ENCODE assay signal across 8 cellular contexts in the genomic region with DNA sequence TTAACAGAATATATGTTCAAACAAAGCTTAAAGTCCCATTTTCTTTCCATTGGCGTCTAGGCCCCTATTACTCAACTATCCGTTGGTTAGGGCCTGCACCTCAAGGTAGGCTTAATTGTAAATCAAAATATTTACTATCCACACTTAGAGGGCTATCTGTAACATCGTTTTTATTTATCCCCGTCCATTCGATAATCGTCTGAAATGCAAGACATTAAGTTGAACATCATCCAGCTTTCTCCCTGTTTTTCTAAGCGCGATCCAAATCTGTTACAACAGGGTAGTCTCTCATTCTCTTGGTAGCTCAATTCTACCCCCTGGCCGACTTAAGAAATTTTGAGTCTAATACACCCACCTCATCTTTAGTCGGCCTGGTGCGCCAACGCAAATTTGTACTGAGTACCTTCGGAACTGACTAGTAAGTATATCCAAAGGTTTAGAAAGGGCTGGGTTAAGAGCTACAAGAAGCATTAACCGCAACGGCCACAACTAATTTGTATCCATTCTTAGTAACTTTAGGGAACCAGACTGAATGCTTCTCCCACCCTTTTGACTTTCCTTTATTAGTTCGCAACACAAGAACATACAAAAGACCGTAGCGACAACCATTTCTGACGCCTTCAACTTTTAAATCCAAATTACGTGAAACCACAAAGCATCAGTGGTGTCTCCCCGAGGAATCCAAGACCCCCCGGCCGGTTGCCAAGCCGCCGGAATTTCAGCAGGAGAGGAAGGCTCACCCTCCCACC. TPM values are rescaled to one million over a fixed set of nuclear protein-coding genes. Genes with fewer than 3 reads are reported as not detected.
A peak's percentile ranks its signal among the peaks of the same experiment; 100 is the strongest.
DNase-seq lines count a peak whose midpoint lies in the region; ATAC-seq, FAIRE-seq and TF ChIP-seq lines count a peak whose summit lies in the region.

No MANE protein-coding gene starts in this region.

- H3K36me3 ChIP-seq in HUES48 (ENCODE audit: control insufficient read depth, insufficient read depth, low read length) (no peaks in the 10 kb centered on the region), SU-DHL-6 (ENCODE audit: low read length) (no peaks in the 10 kb centered on the region), bronchial epithelial cell (ENCODE audit: control insufficient read depth, insufficient read depth, low read length) (no peaks in the 10 kb centered on the region)

- no peaks in the 10 kb centered on the region for H3K9me2 ChIP-seq in SU-DHL-6 (replicated peaks; ENCODE audit: insufficient read depth, low read length)

- TF ChIP-seq CTCF in CD14-positive monocyte (IDR thresholded peaks at IDR 0.05) (no peak), SU-DHL-6 (IDR thresholded peaks at IDR 0.05; ENCODE audit: insufficient read depth, low read length, poor library complexity, severe bottlenecking) (no peak), bronchial epithelial cell (IDR thresholded peaks at IDR 0.05; ENCODE audit: insufficient read depth, low read length, severe bottlenecking) (no peak)

- FAIRE-seq in bronchial epithelial cell (lab: Jason Lieb, UNC): no peak

- DNase-seq in CD14-positive monocyte (ENCODE audit: low spot score) (no peak), bronchial epithelial cell (ENCODE audit: low read depth) (peak; percentile 52), islet precursor cell (peak; percentile 54), SHP77 treated with DMSO at 0.1 percent for 48 hours (lab: John Stamatoyannopoulos, UW) (no peak)
- DNase-seq in stimulated activated CD4-positive, alpha-beta T cell treated with anti-CD3 and anti-CD28 coated beads, Interleukin-12 subunit alpha, Interleukin-12 subunit beta, amount 100 ng/mL, for 48 hours (ENCODE audit: low read depth in 2 of 3, low spot score in 1 of 3): peak; percentile 30 to 33 (median 31)

- H3K4me3 ChIP-seq in HUES48 (ENCODE audit: low read depth, low read length): peak overlapping the region; percentile 98
- peak overlapping the region; percentile 96 for H3K4me3 ChIP-seq in SU-DHL-6 (ENCODE audit: insufficient read depth, low read length, poor library complexity, severe bottlenecking)
- H3K4me3 ChIP-seq in bronchial epithelial cell (ENCODE audit: low read depth, low read length): peak overlapping the region; percentile 99

- peaks cover 0 to under 1% (median 0%) of the 10 kb centered on the region in 3 donors for H3K27me3 Mint-ChIP-seq in CD14-positive monocyte (ENCODE audit: low read depth in 3 of 3)

- H3K27ac ChIP-seq in HUES48 (ENCODE audit: low read depth, low read length): peak overlapping the region; percentile 100
- H3K27ac ChIP-seq in SU-DHL-6 (ENCODE audit: low read depth, low read length): peak overlapping the region; percentile 89

- H3K4me2 ChIP-seq in SU-DHL-6 (ENCODE audit: low read depth, low read length, poor library complexity, severe bottlenecking): peak overlapping the region; percentile 82

- H3K79me2 ChIP-seq in SU-DHL-6 (ENCODE audit: insufficient read depth, low read length): peaks cover 45% of the 10 kb centered on the region

- no peaks in the 10 kb centered on the region for H3K9me3 ChIP-seq in HUES48 (ENCODE audit: control insufficient read depth, insufficient read depth, low read length)
- no peaks in the 10 kb centered on the region for H3K9me3 ChIP-seq in SU-DHL-6 (ENCODE audit: insufficient read depth, low read length)

- H3K36me3 Mint-ChIP-seq in CD14-positive monocyte: peaks cover 3 to 5% of the 10 kb centered on the region in 2 donors

- intact Hi-C loops in CD14-positive monocyte (cut with micrococcal nuclease): loop anchor here (5.0 to 10.0 kb wide), 2 partner anchors 292 to 845 kb away; a partner anchor contains a TSS

- H4K20me1 ChIP-seq in SU-DHL-6 (ENCODE audit: low read depth, low read length): no peaks in the 10 kb centered on the region

- H3K27me3 ChIP-seq in HUES48 (ENCODE audit: control insufficient read depth, insufficient read depth, low read length): no peaks in the 10 kb centered on the region
- H3K27me3 ChIP-seq in SU-DHL-6 (ENCODE audit: low read length): no peaks in the 10 kb centered on the region
- H3K27me3 ChIP-seq in bronchial epithelial cell (ENCODE audit: control insufficient read depth, insufficient read depth, low read length): no peaks in the 10 kb centered on the region

- no peak for ATAC-seq in HG02885 (IDR thresholded peaks at IDR 0.05; ENCODE audit: poor library complexity, unreplicated experiment)

- H3K9me3 Mint-ChIP-seq in CD14-positive monocyte: peaks cover 0 to 5% (median 0%) of the 10 kb centered on the region in 7 donors

- peaks cover 42% of the 10 kb centered on the region for H3F3A ChIP-seq in SU-DHL-6 (ENCODE audit: insufficient read depth)

- peak overlapping the region; percentile 97 to 99 (median 99) for H3K27ac Mint-ChIP-seq in CD14-positive monocyte

- peaks cover 14% of the 10 kb centered on the region; the same call in 1 of the 2 replicates for H3K4me1 ChIP-seq in HUES48 (ENCODE audit: control insufficient read depth, insufficient read depth, low read length)

- peak overlapping the region; percentile 91 to 93 for H3K4me3 Mint-ChIP-seq in CD14-positive monocyte

- H3K4me1 Mint-ChIP-seq in CD14-positive monocyte: peaks cover 28% of the 10 kb centered on the region

- no peak overlapping the region for H2AFZ ChIP-seq in SU-DHL-6 (ENCODE audit: low read depth, low read length, severe bottlenecking)

- peak overlapping the region; percentile 99 for H3K9ac ChIP-seq in HUES48 (ENCODE audit: low read depth, low read length)
- peak overlapping the region; percentile 98 for H3K9ac ChIP-seq in SU-DHL-6 (ENCODE audit: low read length)

RNA-seq across cellular contexts. Expression of a gene that starts 1.1 kb away (rescaled TPM):
- 10 to 100 TPM; 26.8 to 30.5 TPM for polyA plus RNA-seq in CD14-positive monocyte
- total RNA-seq in bronchial epithelial cell: 54.2 and 63.8 TPM in 2 replicates

Comparison
In these comparisons a context has a peak if more than half of its experiments do, and no peak if none do; other contexts are left out.
1. DNase-seq: peak in bronchial epithelial cell (single experiment), islet precursor cell (single experiment) and stimulated activated CD4-positive, alpha-beta T cell treated with anti-CD3 and anti-CD28 coated beads, Interleukin-12 subunit alpha, Interleukin-12 subunit beta, amount 100 ng/mL, for 48 hours (3 of 3); none in CD14-positive monocyte (single experiment) and SHP77 treated with DMSO at 0.1 percent for 48 hours (single experiment).
2. Peak in every context shown above with its lines, with median percentiles within 50 percentile points of each other: H3K4me3 ChIP-seq.